ENCODE assay signal across 9 cellular contexts in genomic region chr2:233061591-233062446, GRCh38. TPM values are rescaled to one million over a fixed set of nuclear protein-coding genes. Genes with fewer than 3 reads are reported as not detected.
DNase-seq lines count a peak whose midpoint lies in the region; ATAC-seq and TF ChIP-seq lines count a peak whose summit lies in the region.
"Had no signal": no experiment of that assay in that cellular context is flagged by ENCODE, and none has a peak within 500 bp of the region (broad histone marks: within the 10 kb centered on the region; RNA-seq: fewer than 3 reads in every experiment).

No MANE protein-coding gene starts in this region.

- H3K27ac ChIP-seq in heart left ventricle = peak overlapping the region; percentile 69 to 93 (median 88)
- H3K27ac ChIP-seq in skeletal muscle tissue (ENCODE audit: low read depth, low read length) = peak overlapping the region; percentile 72

- H3K4me1 Mint-ChIP-seq in activated CD4-positive, alpha-beta memory T cell treated with anti-CD3 and anti-CD28 coated beads for 36 hours (ENCODE audit: low read depth) = peaks cover 43% of the 10 kb centered on the region

- DNase-seq in activated CD4-positive, alpha-beta T cell treated with anti-CD3 and anti-CD28 coated beads for 48 hours = peak; percentile 65
- no peak for DNase-seq in activated CD4-positive, alpha-beta T cell treated with anti-CD3 and anti-CD28 coated beads for 1 hour
- DNase-seq in activated CD4-positive, alpha-beta memory T cell treated with anti-CD3 and anti-CD28 coated beads for 36 hours = peak; percentile 74
- DNase-seq in heart left ventricle (peak; percentile 63 to 83 (median 67)), superior temporal gyrus (ENCODE audit: extremely low spot score) (no peak)

- H3K27me3 Mint-ChIP-seq in activated CD4-positive, alpha-beta memory T cell treated with anti-CD3 and anti-CD28 coated beads for 36 hours = no peaks in the 10 kb centered on the region

- POLR2A ChIA-PET in activated CD4-positive, alpha-beta memory T cell treated with anti-CD3 and anti-CD28 coated beads for 36 hours (lab: Charles Lee) = interaction anchor here (0.5 to 6.0 kb wide), 12 partner anchors 12 to 357 kb away, joined by 4 to 145 read pairs (median 6); partner anchors contain the start of gene ATG16L1

- H3K9me3 ChIP-seq in heart left ventricle (no peaks in the 10 kb centered on the region), skeletal muscle tissue (ENCODE audit: control insufficient read depth in 3 of 3, low read length in 3 of 3) (no peaks in the 10 kb centered on the region)
- H3K9me3 ChIP-seq: Caco-2 had no signal

- CTCF ChIA-PET in activated CD4-positive, alpha-beta memory T cell treated with anti-CD3 and anti-CD28 coated beads for 36 hours (lab: Charles Lee) = interaction anchor here (0.8 to 3.4 kb wide), 11 partner anchors 8 to 243 kb away, joined by 3 to 66 read pairs (median 8); partner anchors contain the start of gene ATG16L1

- no peaks in the 10 kb centered on the region for H3K9me3 Mint-ChIP-seq in activated CD4-positive, alpha-beta memory T cell treated with anti-CD3 and anti-CD28 coated beads for 36 hours

- H3K36me3 ChIP-seq in heart left ventricle (peaks cover 0 to 11% (median 0%) of the 10 kb centered on the region in 9 donors), skeletal muscle tissue (ENCODE audit: control insufficient read depth in 3 of 3, insufficient read depth in 3 of 3, low read length in 3 of 3) (no peaks in the 10 kb centered on the region)

- TF ChIP-seq POLR2A in heart left ventricle (IDR thresholded peaks at IDR 0.05) = no peak

- ATAC-seq in HG03280 (IDR thresholded peaks at IDR 0.05; ENCODE audit: unreplicated experiment) = peak; percentile 34
- peak; percentile 44 to 77 (median 60) for ATAC-seq in heart left ventricle
- ATAC-seq in GM19328 (IDR thresholded peaks at IDR 0.05; ENCODE audit: unreplicated experiment) = no peak

- H3K27ac Mint-ChIP-seq in activated CD4-positive, alpha-beta memory T cell treated with anti-CD3 and anti-CD28 coated beads for 36 hours = peak overlapping the region; percentile 99

- 22 to 41% (median 34%) methylated on average over 5 to 12 of the region's 12 CpGs for WGBS in heart left ventricle, 4 donors

- H3K4me3 ChIP-seq in heart left ventricle = peak overlapping the region in 11 of 12 donors; percentile 33 to 73 (median 57)
- peak overlapping the region; percentile 55 to 67 (median 66) for H3K4me3 ChIP-seq in skeletal muscle tissue (ENCODE audit: low read length in 3 of 3)

- no peaks in the 10 kb centered on the region for H3K27me3 ChIP-seq in heart left ventricle
- H3K27me3 ChIP-seq in skeletal muscle tissue (ENCODE audit: control insufficient read depth in 3 of 3, insufficient read depth in 3 of 3, low read length in 3 of 3) = no peaks in the 10 kb centered on the region

- intact Hi-C loops in activated CD4-positive, alpha-beta memory T cell treated with anti-CD3 and anti-CD28 coated beads for 36 hours (cut with micrococcal nuclease) = loop anchor here (1.0 to 5.0 kb wide), 8 partner anchors 20 to 455 kb away; partner anchors contain the start of gene ATG16L1
- intact Hi-C loops in heart left ventricle (cut with DNase I) = loop anchor here in 2 of 10 donors (2.0 kb wide), 2 partner anchors 21 to 23 kb away; no protein-coding TSS in a partner anchor

- peak in 6 of 12 donors; percentile 9 to 40 (median 22) for TF ChIP-seq CTCF in heart left ventricle (IDR thresholded peaks at IDR 0.05)

- peaks cover 0 to 58% (median 34%) of the 10 kb centered on the region in 12 donors for H3K4me1 ChIP-seq in heart left ventricle
- peaks cover 24 to 36% (median 34%) of the 10 kb centered on the region in 3 donors for H3K4me1 ChIP-seq in skeletal muscle tissue (ENCODE audit: control insufficient read depth in 3 of 3, insufficient read depth in 3 of 3, low read length in 3 of 3)
- H3K4me1 ChIP-seq: Caco-2 had no signal

- peak overlapping the region; percentile 98 for H3K4me3 Mint-ChIP-seq in activated CD4-positive, alpha-beta memory T cell treated with anti-CD3 and anti-CD28 coated beads for 36 hours

- H3K9ac ChIP-seq in skeletal muscle tissue (ENCODE audit: low read depth in 1 of 3, low read length in 3 of 3) = peak overlapping the region; percentile 38 to 66 (median 47)

- H3K36me3 Mint-ChIP-seq in activated CD4-positive, alpha-beta memory T cell treated with anti-CD3 and anti-CD28 coated beads for 36 hours = peaks cover 13% of the 10 kb centered on the region

RNA-seq across cellular contexts. Expression of gene INPP5D, which starts 1.7 kb away (rescaled TPM):
- 10 to 100 TPM; 52.4 to 54.9 TPM for total RNA-seq in activated CD4-positive, alpha-beta memory T cell treated with anti-CD3 and anti-CD28 coated beads for 36 hours
- total RNA-seq in heart left ventricle (10 to 100 TPM in 2 of 9 donors, 1 to 10 TPM in 7; 2.8 to 29.1 (median 5.1) TPM), skeletal muscle tissue (8.4 TPM)
- polyA plus RNA-seq in heart left ventricle = 1 to 10 TPM; 3.6 to 4.1 TPM
- total RNA-seq: Caco-2 had no signal

RNA-seq across cellular contexts. Expression of gene NEU2, which starts 29.3 kb away (rescaled TPM):
- not detected for total RNA-seq in activated CD4-positive, alpha-beta memory T cell treated with anti-CD3 and anti-CD28 coated beads for 36 hours
- total RNA-seq in heart left ventricle (not detected), skeletal muscle tissue (not detected)
- polyA plus RNA-seq in heart left ventricle = not detected
- total RNA-seq: Caco-2 had no signal

RNA-seq across cellular contexts. Expression of gene NGEF, which starts 48.8 kb away (rescaled TPM):
- total RNA-seq in activated CD4-positive, alpha-beta memory T cell treated with anti-CD3 and anti-CD28 coated beads for 36 hours = 1 to 10 TPM; 4.2 to 5.4 TPM
- total RNA-seq in heart left ventricle (under 1 TPM in 5 of 9 donors, not detected in 4; 0.19 to 0.62 (median 0.56) TPM), skeletal muscle tissue (2.6 TPM)
- under 1 TPM; 0.15 to 0.42 TPM for polyA plus RNA-seq in heart left ventricle

Comparison
In these comparisons a context has a peak if more than half of its experiments do, and no peak if none do; other contexts are left out.
1. DNase-seq: peak in activated CD4-positive, alpha-beta T cell treated with anti-CD3 and anti-CD28 coated beads for 48 hours (single experiment), activated CD4-positive, alpha-beta memory T cell treated with anti-CD3 and anti-CD28 coated beads for 36 hours (single experiment) and heart left ventricle (5 of 5); none in activated CD4-positive, alpha-beta T cell treated with anti-CD3 and anti-CD28 coated beads for 1 hour (single experiment) and superior temporal gyrus (single experiment).